Comparison of ENCODE assay signal across 12 cellular contexts in the genomic region with DNA sequence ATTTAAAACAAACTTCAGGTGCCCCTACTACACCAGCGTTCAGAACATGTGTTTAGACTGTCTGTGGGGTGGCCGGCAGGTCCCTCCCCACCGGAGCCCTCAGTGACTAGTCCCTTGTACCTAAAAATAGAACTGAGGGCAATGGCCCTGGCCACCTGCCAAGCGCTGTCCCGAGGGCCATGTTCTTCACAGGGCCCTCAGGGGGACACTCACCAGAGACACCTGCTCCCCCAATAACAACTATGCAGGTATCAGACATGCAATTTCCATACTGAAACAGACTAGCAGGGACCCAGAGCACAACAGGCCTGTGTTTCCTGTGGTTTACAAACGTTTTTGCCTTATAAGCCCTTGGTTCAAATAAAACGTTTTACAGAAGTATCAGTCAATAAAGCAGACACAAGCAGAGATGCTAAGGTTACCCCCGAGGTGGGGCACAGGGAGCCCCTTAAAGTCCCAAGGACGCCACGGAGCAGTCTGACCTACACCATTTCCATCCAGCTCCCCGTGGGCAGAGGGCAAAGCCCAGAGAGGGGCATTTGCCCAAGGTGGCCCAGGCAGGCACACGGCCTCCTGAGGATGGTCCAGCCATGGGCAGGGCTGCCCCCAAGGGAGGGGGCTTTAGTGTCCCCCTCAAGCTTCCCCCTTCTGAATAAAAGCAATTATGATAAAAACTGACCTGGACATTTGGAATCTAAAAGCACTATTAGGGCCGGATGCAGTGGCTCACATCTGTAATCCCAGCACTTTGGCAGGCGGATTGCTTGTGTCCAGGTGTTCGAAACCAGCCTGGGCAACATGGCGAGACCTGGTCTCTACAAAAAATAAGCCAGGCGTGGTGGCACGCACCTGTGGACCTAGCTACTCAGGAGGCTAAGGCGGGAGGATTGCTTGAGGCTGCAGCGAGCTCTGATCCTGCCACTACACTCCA. TPM values are rescaled to one million over a fixed set of nuclear protein-coding genes. Genes with fewer than 3 reads are reported as not detected.
DNase-seq lines count a peak whose midpoint lies in the region; ATAC-seq and TF ChIP-seq lines count a peak whose summit lies in the region.
"Had no signal": no experiment of that assay in that cellular context is flagged by ENCODE, and none has a peak within 500 bp of the region (broad histone marks: within the 10 kb centered on the region; RNA-seq: fewer than 3 reads in every experiment).

No MANE protein-coding gene starts in this region.

- no peaks in the 10 kb centered on the region for H3K4me1 Mint-ChIP-seq in activated T-helper 17 cell treated with anti-CD3 and anti-CD28 coated beads, Interleukin-2, amount 50 U/mL, for 72 hours
- H3K4me1 Mint-ChIP-seq in activated T-helper 2 cell treated with anti-CD3 and anti-CD28 coated beads, Interferon-gamma antibody, Interleukin-2, Interleukin-4, amounts not matched to agents 10 μg/mL and 5 μg/mL and 100 μg/mL, durations not matched to agents 14 hours and 24 hours and 36 hours (ENCODE audit: low read depth), result peaks cover 3% of the 10 kb centered on the region

- no peaks in the 10 kb centered on the region for H3K36me3 ChIP-seq in parathyroid adenoma (ENCODE audit: control insufficient read depth, insufficient read depth, low read length)
- H3K36me3 ChIP-seq in MM.1S (replicated peaks; ENCODE audit: insufficient read depth, low read length), result no peaks in the 10 kb centered on the region
- H3K36me3 ChIP-seq: thoracic aorta had no signal

- H3K4me1 ChIP-seq in parathyroid adenoma, result peaks cover 3% of the 10 kb centered on the region
- H3K4me1 ChIP-seq in MM.1S (ENCODE audit: low read length), result no peaks in the 10 kb centered on the region

- intact Hi-C loops in activated T-helper 2 cell treated with anti-CD3 and anti-CD28 coated beads, Interferon-gamma antibody, Interleukin-2, Interleukin-4, amounts not matched to agents 10 μg/mL and 5 μg/mL and 100 μg/mL, durations not matched to agents 14 hours and 24 hours and 36 hours (cut with micrococcal nuclease), result no loop called here

- H3K9me3 ChIP-seq in parathyroid adenoma (ENCODE audit: control insufficient read depth, low read length), result no peaks in the 10 kb centered on the region
- H3K9me3 ChIP-seq in MM.1S (replicated peaks; ENCODE audit: insufficient read depth, low read length), result no peaks in the 10 kb centered on the region
- H3K9me3 ChIP-seq: thoracic aorta had no signal

- H2AFZ ChIP-seq in parathyroid adenoma, result peak overlapping the region; percentile 68
- no peak overlapping the region for H2AFZ ChIP-seq in MM.1S (ENCODE audit: low read length)

- H3K9me2 ChIP-seq in MM.1S (replicated peaks; ENCODE audit: insufficient read depth, low read length), result no peaks in the 10 kb centered on the region

- H3K4me2 ChIP-seq in parathyroid adenoma (ENCODE audit: low read length) (no peak overlapping the region), MM.1S (ENCODE audit: low read depth, low read length) (no peak overlapping the region)

- no peak for TF ChIP-seq CTCF in parathyroid adenoma (IDR thresholded peaks at IDR 0.05)
- no peak for TF ChIP-seq CTCF in MM.1S (IDR thresholded peaks at IDR 0.05; ENCODE audit: low read length)

- H3K27ac ChIP-seq in parathyroid adenoma (no peak overlapping the region), MM.1S (ENCODE audit: low read length) (no peak overlapping the region)
- H3K27ac ChIP-seq: dorsolateral prefrontal cortex, thoracic aorta had no signal

- H3K27me3 ChIP-seq in parathyroid adenoma (ENCODE audit: control insufficient read depth, insufficient read depth, low read length) (no peaks in the 10 kb centered on the region), MM.1S (replicated peaks; ENCODE audit: insufficient read depth, low read length) (no peaks in the 10 kb centered on the region)
- H3K27me3 ChIP-seq: dorsolateral prefrontal cortex had no signal

- no peak overlapping the region for H3K4me3 Mint-ChIP-seq in activated T-helper 17 cell treated with anti-CD3 and anti-CD28 coated beads, Interleukin-2, amount 50 U/mL, for 72 hours
- no peak overlapping the region for H3K4me3 Mint-ChIP-seq in activated T-helper 2 cell treated with anti-CD3 and anti-CD28 coated beads, Interferon-gamma antibody, Interleukin-2, Interleukin-4, amounts not matched to agents 10 μg/mL and 5 μg/mL and 100 μg/mL, durations not matched to agents 14 hours and 24 hours and 36 hours (ENCODE audit: low read depth)

- H3K36me3 Mint-ChIP-seq in activated T-helper 17 cell treated with anti-CD3 and anti-CD28 coated beads, Interleukin-2, amount 50 U/mL, for 72 hours (ENCODE audit: low read depth), result no peaks in the 10 kb centered on the region
- H3K36me3 Mint-ChIP-seq in activated T-helper 2 cell treated with anti-CD3 and anti-CD28 coated beads, Interferon-gamma antibody, Interleukin-2, Interleukin-4, amounts not matched to agents 10 μg/mL and 5 μg/mL and 100 μg/mL, durations not matched to agents 14 hours and 24 hours and 36 hours (ENCODE audit: low read depth), result no peaks in the 10 kb centered on the region

- H3K4me3 ChIP-seq in parathyroid adenoma (ENCODE audit: low read depth, low read length) (no peak overlapping the region), MM.1S (ENCODE audit: low read length) (no peak overlapping the region)
- H3K4me3 ChIP-seq: dorsolateral prefrontal cortex, thoracic aorta had no signal

- H3K27ac Mint-ChIP-seq in activated T-helper 17 cell treated with anti-CD3 and anti-CD28 coated beads, Interleukin-2, amount 50 U/mL, for 72 hours, result no peak overlapping the region
- H3K27ac Mint-ChIP-seq in activated T-helper 2 cell treated with anti-CD3 and anti-CD28 coated beads, Interferon-gamma antibody, Interleukin-2, Interleukin-4, amounts not matched to agents 10 μg/mL and 5 μg/mL and 100 μg/mL, durations not matched to agents 14 hours and 24 hours and 36 hours, result no peak overlapping the region

- H3K27me3 Mint-ChIP-seq in activated T-helper 17 cell treated with anti-CD3 and anti-CD28 coated beads, Interleukin-2, amount 50 U/mL, for 72 hours, result no peaks in the 10 kb centered on the region
- H3K27me3 Mint-ChIP-seq in activated T-helper 2 cell treated with anti-CD3 and anti-CD28 coated beads, Interferon-gamma antibody, Interleukin-2, Interleukin-4, amounts not matched to agents 10 μg/mL and 5 μg/mL and 100 μg/mL, durations not matched to agents 14 hours and 24 hours and 36 hours (ENCODE audit: low read depth), result no peaks in the 10 kb centered on the region

- no peaks in the 10 kb centered on the region for H4K20me1 ChIP-seq in MM.1S (ENCODE audit: insufficient read depth, low read length)

- no peak overlapping the region for H3K9ac ChIP-seq in parathyroid adenoma
- no peak overlapping the region for H3K9ac ChIP-seq in MM.1S (ENCODE audit: low read length)

- DNase-seq in RPMI8226 (peak; percentile 69), MM.1S (no peak), RKO (ENCODE audit: low spot score) (no peak)
- no peak for DNase-seq in activated T-helper 2 cell treated with anti-CD3 and anti-CD28 coated beads, Interferon-gamma antibody, Interleukin-2, Interleukin-4, amounts not matched to agents 10 μg/mL and 5 μg/mL and 100 μg/mL, durations not matched to agents 14 hours and 24 hours and 36 hours (ENCODE audit: low spot score)
- DNase-seq: GDM1 had no signal

- ATAC-seq in GM18858 (IDR thresholded peaks at IDR 0.05; ENCODE audit: unreplicated experiment) (peak; percentile 83), HG02973 (IDR thresholded peaks at IDR 0.05; ENCODE audit: unreplicated experiment) (peak; percentile 65)
- ATAC-seq in activated T-helper 17 cell treated with anti-CD3 and anti-CD28 coated beads, Interleukin-2, amount 50 U/mL, for 72 hours (replicated peaks), result no peak

- H3K79me2 ChIP-seq in parathyroid adenoma (no peaks in the 10 kb centered on the region), MM.1S (ENCODE audit: low read length) (no peaks in the 10 kb centered on the region)

- no peaks in the 10 kb centered on the region for H3K9me3 Mint-ChIP-seq in activated T-helper 17 cell treated with anti-CD3 and anti-CD28 coated beads, Interleukin-2, amount 50 U/mL, for 72 hours
- no peaks in the 10 kb centered on the region for H3K9me3 Mint-ChIP-seq in activated T-helper 2 cell treated with anti-CD3 and anti-CD28 coated beads, Interferon-gamma antibody, Interleukin-2, Interleukin-4, amounts not matched to agents 10 μg/mL and 5 μg/mL and 100 μg/mL, durations not matched to agents 14 hours and 24 hours and 36 hours

- no peaks in the 10 kb centered on the region for H3F3A ChIP-seq in MM.1S (ENCODE audit: insufficient read depth, low read length)

RNA-seq across cellular contexts. Expression of a gene that starts 0.9 kb away (rescaled TPM):
- total RNA-seq in activated T-helper 17 cell treated with anti-CD3 and anti-CD28 coated beads, Interleukin-2, amount 50 U/mL, for 72 hours, result under 1 TPM; 0.56 to 0.58 TPM
- total RNA-seq in activated T-helper 2 cell treated with anti-CD3 and anti-CD28 coated beads, Interferon-gamma antibody, Interleukin-2, Interleukin-4, amounts not matched to agents 10 μg/mL and 5 μg/mL and 100 μg/mL, durations not matched to agents 14 hours and 24 hours and 36 hours, result 0.25 and 0.32 TPM in 2 replicates
- total RNA-seq: kidney epithelial cell had no signal

RNA-seq across cellular contexts. Expression of a gene that starts 59.6 kb away (rescaled TPM):
- 10 to 100 TPM; 30.9 to 53.7 TPM for total RNA-seq in activated T-helper 17 cell treated with anti-CD3 and anti-CD28 coated beads, Interleukin-2, amount 50 U/mL, for 72 hours
- 56.2 and 56.8 TPM in 2 replicates for total RNA-seq in activated T-helper 2 cell treated with anti-CD3 and anti-CD28 coated beads, Interferon-gamma antibody, Interleukin-2, Interleukin-4, amounts not matched to agents 10 μg/mL and 5 μg/mL and 100 μg/mL, durations not matched to agents 14 hours and 24 hours and 36 hours
